In the genomic region with DNA sequence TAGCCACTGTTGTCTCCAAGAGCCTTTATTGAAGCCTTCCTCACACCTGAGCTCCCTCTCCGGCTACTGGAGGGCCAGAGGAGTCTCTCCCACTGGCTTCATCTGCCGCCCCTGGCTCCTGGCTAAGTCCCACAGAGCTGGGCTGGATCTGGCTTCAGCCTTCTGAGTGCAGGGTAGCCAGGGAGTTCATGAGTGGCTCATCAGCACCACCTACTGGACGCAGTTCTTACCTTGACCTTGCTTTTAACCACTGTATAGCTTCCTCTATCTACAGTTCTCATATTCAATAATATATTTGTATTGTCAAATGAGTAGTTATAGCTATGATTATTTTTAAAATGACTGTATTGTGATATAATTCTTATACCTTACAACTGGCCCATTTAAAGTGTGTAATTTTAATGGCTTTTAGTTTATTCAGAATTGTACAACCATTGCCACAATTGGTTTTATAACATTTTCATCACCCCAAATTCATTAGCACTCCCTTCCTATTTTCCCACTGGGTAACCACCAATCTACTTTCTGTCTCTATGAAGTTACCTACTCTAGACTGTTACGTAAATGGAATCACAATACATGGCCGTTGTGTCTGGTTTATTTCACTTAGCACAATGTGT, we compare ENCODE assay signal across 8 cellular contexts. TPM values are rescaled to one million over a fixed set of nuclear protein-coding genes. Genes with fewer than 3 reads are reported as not detected.
DNase-seq lines count a peak whose midpoint lies in the region; FAIRE-seq and TF ChIP-seq lines count a peak whose summit lies in the region.

No MANE protein-coding gene starts in this region.

- H3K27ac ChIP-seq in RWPE1 = no peak overlapping the region
- no peak overlapping the region for H3K27ac ChIP-seq in testis

- TF ChIP-seq POLR2A in H54 (IDR thresholded peaks at IDR 0.05; ENCODE audit: low read depth, low read length) = no peak
- no peak for TF ChIP-seq POLR2A in testis (IDR thresholded peaks at IDR 0.05)

- no peak for FAIRE-seq in H54 (lab: Jason Lieb, UNC)

- no peaks in the 10 kb centered on the region for H3K4me1 ChIP-seq in testis

- 23 to 31% methylated on average over 5 of the region's 5 CpGs for WGBS in testis, 2 donors

- TF ChIP-seq CTCF in RWPE1 (conservative IDR thresholded peaks at IDR 0.05; ENCODE audit: low read depth) = peak; percentile 90
- TF ChIP-seq CTCF in testis (IDR thresholded peaks at IDR 0.05) = peak; percentile 59 to 71 (median 67)

- intact Hi-C loops in testis (cut with DNase I; ENCODE audit: low total_unique reads) = no loop called here

- DNase-seq in G401 (ENCODE audit: low spot score) = peak; percentile 67
- peak; percentile 23 for DNase-seq in H54 (ENCODE audit: insufficient read length, low spot score)
- DNase-seq in LoVo (ENCODE audit: low spot score) = peak; percentile 86
- peak; percentile 72 for DNase-seq in RWPE1 (ENCODE audit: low spot score)
- peak; percentile 48 to 52 for DNase-seq in activated T-helper 1 cell treated with anti-CD3 and anti-CD28 coated beads, Interleukin-2, amount 50 U/mL, for 16 hours (ENCODE audit: low read depth in 1 of 2, low spot score in 1 of 2)
- peak; percentile 78 for DNase-seq in fibroblast of the conjunctiva (ENCODE audit: low read depth)
- peak; percentile 50 for DNase-seq in non-pigmented ciliary epithelial cell (ENCODE audit: low read depth)
- peak; percentile 94 for DNase-seq in testis

- in situ Hi-C loops in G401 (cut with HindIII; ENCODE audit: low sequenced_read_pairs) = no loop called here

- CTCF ChIA-PET in RWPE1 (lab: Yijun Ruan, JAX) = interaction anchor here (0.6 to 1.1 kb wide), 9 partner anchors 25 to 355 kb away, joined by 3 to 7 read pairs (median 3); no protein-coding TSS in a partner anchor

- no peaks in the 10 kb centered on the region for H3K27me3 ChIP-seq in testis

- H3K9me3 ChIP-seq in testis = no peaks in the 10 kb centered on the region

- POLR2A ChIA-PET in RWPE1 (lab: Yijun Ruan, JAX; ENCODE audit: low non-redundant PET) = interaction anchor here (0.9 kb wide), 1 partner anchor 56 kb away, joined by 3 read pairs; no protein-coding TSS in a partner anchor

- no peaks in the 10 kb centered on the region for H3K36me3 ChIP-seq in testis (ENCODE audit: low read depth, missing control alignments)

- no peak overlapping the region for H3K4me3 ChIP-seq in testis

RNA-seq across cellular contexts. Expression of a gene that starts 17.7 kb away (rescaled TPM):
- total RNA-seq in G401 (2014; rRNA removed; shearing (Covaris generic)) = not detected in 2 replicates
- 1 to 10 TPM in 1 of 2 donors, under 1 TPM in 1; 0.31 to 1.3 TPM for total RNA-seq in testis
- 0.40 TPM for polyA plus RNA-seq in testis (ENCODE audit: insufficient read depth, low read depth, low replicate concordance)

RNA-seq across cellular contexts. Expression of a gene that starts 45.6 kb away (rescaled TPM):
- total RNA-seq in G401 (2014; rRNA removed; shearing (Covaris generic)) = 3.8 and 12.6 TPM in 2 replicates
- 10 to 100 TPM; 30.8 to 35.9 TPM for total RNA-seq in testis
- polyA plus RNA-seq in testis (ENCODE audit: insufficient read depth, low read depth, low replicate concordance) = 10.9 TPM

RNA-seq across cellular contexts. Expression of a gene that starts 55.9 kb away (rescaled TPM):
- total RNA-seq in G401 (2014; rRNA removed; shearing (Covaris generic)) = 77.0 and 78.9 TPM in 2 replicates
- total RNA-seq in testis = 10 to 100 TPM; 72.0 to 84.5 TPM
- polyA plus RNA-seq in testis (ENCODE audit: insufficient read depth, low read depth, low replicate concordance) = 74.4 TPM

Comparison
In these comparisons a context has a peak if more than half of its experiments do, and no peak if none do; other contexts are left out.
1. DNase-seq: peak in every context shown above with its lines; median percentile 94 in testis; 86 in LoVo; 78 in fibroblast of the conjunctiva; 72 in RWPE1; 67 in G401; 50 in activated T-helper 1 cell treated with anti-CD3 and anti-CD28 coated beads, Interleukin-2, amount 50 U/mL, for 16 hours; 50 in non-pigmented ciliary epithelial cell; 23 in H54.